1 cellular context compared by ENCODE assay signal in the genomic region with DNA sequence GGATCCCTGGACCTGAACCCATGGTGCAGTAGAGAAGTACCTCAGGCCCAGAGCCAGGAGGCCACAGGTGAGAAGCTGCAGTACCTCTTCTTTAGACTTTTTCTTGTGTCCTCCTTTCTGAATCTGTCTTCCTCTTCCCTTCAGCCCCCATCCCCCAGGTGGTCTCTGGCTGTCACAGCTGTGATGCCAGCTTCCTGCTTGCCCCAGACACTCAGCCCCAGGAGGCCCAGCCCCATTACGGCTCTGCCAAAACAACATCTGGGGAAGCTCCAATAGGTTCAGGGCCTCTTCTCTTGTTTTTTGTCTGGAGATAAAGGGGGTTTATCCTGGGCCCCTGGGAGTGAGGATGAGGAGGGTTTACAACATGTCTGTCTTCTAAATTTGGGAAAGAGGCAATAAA.
TF ChIP-seq lines count a peak whose summit lies in the region.

No MANE protein-coding gene starts in this region.

TF ChIP-seq in HEK293T, 16 proteins besides CTCF, POLR2A, EP300 and RAD21 (continued from another document):
- TF ChIP-seq TARDBP (IDR thresholded peaks at IDR 0.05) (no peak), FOXK2 (IDR thresholded peaks at IDR 0.05) (no peak), SP1 (IDR thresholded peaks at IDR 0.05) (no peak), ZNF384 (IDR thresholded peaks at IDR 0.05) (no peak), FOXM1 (IDR thresholded peaks at IDR 0.05; ENCODE audit: borderline replicate concordance) (no peak)
- TF ChIP-seq, protein P1, sequence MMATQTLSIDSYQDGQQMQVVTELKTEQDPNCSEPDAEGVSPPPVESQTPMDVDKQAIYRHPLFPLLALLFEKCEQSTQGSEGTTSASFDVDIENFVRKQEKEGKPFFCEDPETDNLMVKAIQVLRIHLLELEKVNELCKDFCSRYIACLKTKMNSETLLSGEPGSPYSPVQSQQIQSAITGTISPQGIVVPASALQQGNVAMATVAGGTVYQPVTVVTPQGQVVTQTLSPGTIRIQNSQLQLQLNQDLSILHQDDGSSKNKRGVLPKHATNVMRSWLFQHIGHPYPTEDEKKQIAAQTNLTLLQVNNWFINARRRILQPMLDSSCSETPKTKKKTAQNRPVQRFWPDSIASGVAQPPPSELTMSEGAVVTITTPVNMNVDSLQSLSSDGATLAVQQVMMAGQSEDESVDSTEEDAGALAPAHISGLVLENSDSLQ (IDR thresholded peaks at IDR 0.05): no peak
